7 cellular contexts compared by ENCODE assay signal in genomic region chr11:82927264-82927880, GRCh38. TPM values are rescaled to one million over a fixed set of nuclear protein-coding genes. Genes with fewer than 3 reads are reported as not detected.
DNase-seq lines count a peak whose midpoint lies in the region; ATAC-seq and TF ChIP-seq lines count a peak whose summit lies in the region.

No MANE protein-coding gene starts in this region.

- no peaks in the 10 kb centered on the region for H3K9me3 ChIP-seq in hepatocyte (ENCODE audit: low read depth)

- no peaks in the 10 kb centered on the region for H3K27me3 Mint-ChIP-seq in activated naive CD8-positive, alpha-beta T cell treated with anti-CD3 and anti-CD28 coated beads, Interleukin-2, amount 50 U/mL, for 24 hours

- no peak overlapping the region for H3K4me3 ChIP-seq in hepatocyte

- peaks cover 57% of the 10 kb centered on the region for H3K36me3 Mint-ChIP-seq in activated naive CD8-positive, alpha-beta T cell treated with anti-CD3 and anti-CD28 coated beads, Interleukin-2, amount 50 U/mL, for 24 hours (ENCODE audit: low read depth)

- H3K4me3 Mint-ChIP-seq in activated naive CD8-positive, alpha-beta T cell treated with anti-CD3 and anti-CD28 coated beads, Interleukin-2, amount 50 U/mL, for 24 hours, result no peak overlapping the region

- H3K27ac ChIP-seq in hepatocyte, result no peak overlapping the region

- no peaks in the 10 kb centered on the region for H3K36me3 ChIP-seq in hepatocyte (replicated peaks; ENCODE audit: insufficient read depth, low read depth)

- TF ChIP-seq CTCF in hepatocyte (IDR thresholded peaks at IDR 0.05; ENCODE audit: poor library complexity), result peak; percentile 73

- H3K4me1 Mint-ChIP-seq in activated naive CD8-positive, alpha-beta T cell treated with anti-CD3 and anti-CD28 coated beads, Interleukin-2, amount 50 U/mL, for 24 hours, result peaks cover 36% of the 10 kb centered on the region

- ATAC-seq in GM18909 (IDR thresholded peaks at IDR 0.05; ENCODE audit: poor library complexity, unreplicated experiment) (peak; percentile 87), HG03159 (IDR thresholded peaks at IDR 0.05; ENCODE audit: unreplicated experiment) (peak; percentile 67)
- ATAC-seq in activated naive CD8-positive, alpha-beta T cell treated with anti-CD3 and anti-CD28 coated beads, Interleukin-2, amount 50 U/mL, for 24 hours, result peak; percentile 65

- H3K4me2 ChIP-seq in hepatocyte, result no peak overlapping the region

- H4K20me1 ChIP-seq in hepatocyte (ENCODE audit: insufficient read depth, poor library complexity, severe bottlenecking), result no peaks in the 10 kb centered on the region

- DNase-seq in DMS79 (lab: John Stamatoyannopoulos, UW), result peak; percentile 13
- peak; percentile 65 for DNase-seq in NCI-H345 treated with DMSO at 0.1 percent for 48 hours (lab: John Stamatoyannopoulos, UW; ENCODE audit: unreplicated experiment)
- no peak for DNase-seq in activated naive CD8-positive, alpha-beta T cell treated with anti-CD3 and anti-CD28 coated beads, Interleukin-2, amount 50 U/mL, for 24 hours
- DNase-seq in hepatocyte (ENCODE audit: low spot score), result peak; percentile 78
- peak; percentile 1 for DNase-seq in stimulated activated naive CD4-positive, alpha-beta T cell treated with Interleukin-2 at 50 U/mL for 16 hours (lab: John Stamatoyannopoulos, UW)

- H3K27me3 ChIP-seq in hepatocyte, result no peaks in the 10 kb centered on the region

- H3K9me2 ChIP-seq in hepatocyte (replicated peaks; ENCODE audit: insufficient read depth), result no peaks in the 10 kb centered on the region

- no peak overlapping the region for H2AFZ ChIP-seq in hepatocyte

- H3K4me1 ChIP-seq in hepatocyte (ENCODE audit: insufficient read depth), result no peaks in the 10 kb centered on the region

- H3K79me2 ChIP-seq in hepatocyte, result no peaks in the 10 kb centered on the region

- no peak overlapping the region for H3K27ac Mint-ChIP-seq in activated naive CD8-positive, alpha-beta T cell treated with anti-CD3 and anti-CD28 coated beads, Interleukin-2, amount 50 U/mL, for 24 hours

- no peaks in the 10 kb centered on the region for H3K9me3 Mint-ChIP-seq in activated naive CD8-positive, alpha-beta T cell treated with anti-CD3 and anti-CD28 coated beads, Interleukin-2, amount 50 U/mL, for 24 hours

RNA-seq across cellular contexts. Expression of gene DDIAS, which starts 25.8 kb away (rescaled TPM):
- total RNA-seq in hepatocyte, result 2.6 and 2.7 TPM in 2 replicates
- polyA plus RNA-seq in hepatocyte, result 0.88 and 0.92 TPM in 2 replicates

RNA-seq across cellular contexts. Expression of gene PRCP, which starts 27.1 kb away (rescaled TPM):
- total RNA-seq in hepatocyte, result 46.8 and 49.0 TPM in 2 replicates
- polyA plus RNA-seq in hepatocyte, result 48.3 and 53.0 TPM in 2 replicates
